14 cellular contexts compared by ENCODE assay signal in the genomic region with DNA sequence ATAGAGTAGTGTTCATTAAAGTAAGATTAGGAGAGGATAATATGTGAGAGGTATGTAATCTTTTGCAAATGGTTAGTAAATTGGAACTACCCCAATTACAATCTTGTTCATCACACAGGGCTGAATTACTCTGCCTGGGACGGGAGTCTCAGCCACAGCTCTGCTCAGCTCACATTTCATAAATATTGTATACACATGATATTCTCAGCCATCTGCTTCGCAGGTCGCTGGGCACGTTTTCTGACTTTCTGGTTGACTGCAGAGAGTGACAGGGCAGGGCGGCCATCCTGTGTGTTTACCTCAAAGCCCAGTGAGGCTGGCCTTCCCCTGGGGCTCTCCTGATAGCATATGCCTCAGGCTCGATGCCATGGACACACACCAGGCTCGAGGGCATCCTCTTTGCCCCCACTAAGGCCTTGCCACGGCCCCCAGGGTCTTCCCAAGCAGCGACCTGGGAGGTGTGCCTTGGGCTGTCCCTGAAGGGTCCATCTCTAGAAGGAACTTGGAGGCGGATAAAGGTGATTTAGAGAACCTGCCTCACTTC.
"Had no signal": no experiment of that assay in that cellular context is flagged by ENCODE, and none has a peak within 500 bp of the region (broad histone marks: within the 10 kb centered on the region; RNA-seq: fewer than 3 reads in every experiment).

No MANE protein-coding gene starts in this region.

- H3K9me3 ChIP-seq: breast epithelium, gastroesophageal sphincter, right atrium auricular region, testis had no signal

- DNase-seq: activated CD4-positive, alpha-beta T cell treated with anti-CD3 and anti-CD28 coated beads for 1 hour; activated CD4-positive, alpha-beta T cell treated with anti-CD3 and anti-CD28 coated beads, Interleukin-2, amount 50 U/mL, for 48 hours; activated CD8-positive, alpha-beta memory T cell treated with anti-CD3 and anti-CD28 coated beads, Interleukin-2, amount 10 ng/mL, durations not matched to agents 7 days and 5 days; activated gamma-delta T cell treated with Interleukin-2 at 50 U/mL for 16 hours; activated naive CD8-positive, alpha-beta T cell treated with anti-CD3 and anti-CD28 coated beads for 36 hours; activated T-cell treated with anti-CD3 and anti-CD28 coated beads, Interleukin-2, amount 50 U/mL, for 4 hours; dermis blood vessel endothelial cell; stimulated activated CD4-positive, alpha-beta T cell treated with anti-CD3 and anti-CD28 coated beads, Interleukin-4, amount 100 ng/mL, for 4 hours; stimulated activated naive CD8-positive, alpha-beta T cell treated with anti-CD3 and anti-CD28 coated beads, Interleukin-15, amount 100 ng/mL, for 72 hours; testis had no signal

- H3K36me3 ChIP-seq: breast epithelium, gastroesophageal sphincter, right atrium auricular region had no signal

- H3K4me3 ChIP-seq: breast epithelium, gastroesophageal sphincter, right atrium auricular region, skin epidermis, testis had no signal

- H3K4me1 ChIP-seq: breast epithelium, gastroesophageal sphincter, right atrium auricular region, testis had no signal

- ATAC-seq: activated CD8-positive, alpha-beta memory T cell treated with anti-CD3 and anti-CD28 coated beads, Interleukin-2, amount 10 ng/mL, durations not matched to agents 7 days and 5 days; activated T-cell treated with anti-CD3 and anti-CD28 coated beads, Interleukin-2, amount 50 U/mL, for 4 hours; gastroesophageal sphincter; stimulated activated naive CD8-positive, alpha-beta T cell treated with anti-CD3 and anti-CD28 coated beads, Interleukin-15, amount 100 ng/mL, for 72 hours had no signal

- H3K27me3 ChIP-seq: right atrium auricular region, testis had no signal

- H3K27ac ChIP-seq: breast epithelium, gastroesophageal sphincter, right atrium auricular region, skin epidermis, testis had no signal
